1 cellular context compared by ENCODE assay signal in genomic region chr9:38046669-38047300, GRCh38.
TF ChIP-seq lines count a peak whose summit lies in the region.

No MANE protein-coding gene starts in this region.

TF ChIP-seq in H1, 55 proteins besides CTCF, POLR2A, EP300 and RAD21 (continued from another document):
- TF ChIP-seq CHD7 (IDR thresholded peaks at IDR 0.05; ENCODE audit: insufficient replicate concordance, low read length): no peak
- TF ChIP-seq SIN3A (conservative IDR thresholded peaks at IDR 0.05 in 1 of 2, IDR thresholded peaks at IDR 0.05 in 1 of 2; ENCODE audit: low read depth in 1 of 2, low read length in 2 of 2): no peak
- TF ChIP-seq RNF2 (IDR thresholded peaks at IDR 0.05; ENCODE audit: borderline replicate concordance, low read depth, low read length, missing control alignments, poor library complexity, severe bottlenecking): no peak
- no peak for TF ChIP-seq KDM1A (IDR thresholded peaks at IDR 0.05; ENCODE audit: borderline replicate concordance, low read length)
- no peak for TF ChIP-seq NANOG (IDR thresholded peaks at IDR 0.05; ENCODE audit: insufficient read depth, low read depth, low read length, poor library complexity, severe bottlenecking)
- no peak for TF ChIP-seq SIRT6 (IDR thresholded peaks at IDR 0.05; ENCODE audit: low read length)
- TF ChIP-seq SRF (IDR thresholded peaks at IDR 0.05; ENCODE audit: low read depth, low read length): no peak
- TF ChIP-seq GTF2F1 (IDR thresholded peaks at IDR 0.05; ENCODE audit: borderline replicate concordance, low read depth, low read length): no peak
- TF ChIP-seq CTBP2 (IDR thresholded peaks at IDR 0.05; ENCODE audit: borderline replicate concordance, insufficient read depth, insufficient read length, low read length): no peak
- no peak for TF ChIP-seq RFX5 (IDR thresholded peaks at IDR 0.05; ENCODE audit: borderline replicate concordance, low read depth, low read length)
- TF ChIP-seq JUN (IDR thresholded peaks at IDR 0.05; ENCODE audit: low read depth, low read length): no peak
